Comparison of ENCODE assay signal across 9 cellular contexts in genomic region chr11:19938051-19938856, GRCh38.
DNase-seq lines count a peak whose midpoint lies in the region; ATAC-seq and TF ChIP-seq lines count a peak whose summit lies in the region.
"Had no signal": no experiment of that assay in that cellular context is flagged by ENCODE, and none has a peak within 500 bp of the region (broad histone marks: within the 10 kb centered on the region; RNA-seq: fewer than 3 reads in every experiment).

No MANE protein-coding gene starts in this region.

- TF ChIP-seq POLR2A in gastrocnemius medialis (IDR thresholded peaks at IDR 0.05), result no peak

- no peaks in the 10 kb centered on the region for H3K4me1 Mint-ChIP-seq in activated naive CD4-positive, alpha-beta T cell treated with anti-CD3 and anti-CD28 coated beads for 36 hours (ENCODE audit: low read depth)
- peaks cover 41% of the 10 kb centered on the region for H3K4me1 Mint-ChIP-seq in HFFc6 (ENCODE audit: low read depth)
- no peaks in the 10 kb centered on the region for H3K4me1 Mint-ChIP-seq in activated T-cell treated with anti-CD3 and anti-CD28 coated beads, Interleukin-2, amount 50 U/mL, for 24 hours (ENCODE audit: low read depth)

- ATAC-seq in gastrocnemius medialis (no peak), HG03135 (IDR thresholded peaks at IDR 0.05; ENCODE audit: unreplicated experiment) (no peak)

- H3K36me3 ChIP-seq in cardiac muscle cell (no peaks in the 10 kb centered on the region), gastrocnemius medialis (no peaks in the 10 kb centered on the region)

- in situ Hi-C loops in gastrocnemius medialis (cut with MboI; ENCODE audit: low sequenced_read_pairs in 4 of 4), result loop anchor here in 2 of 4 donors (25.0 kb wide), 2 partner anchors 399 to 424 kb away; partner anchors contain the start of gene HTATIP2 (in 1 of the 2)

- peak; percentile 52 for DNase-seq in activated naive CD4-positive, alpha-beta T cell treated with anti-CD3 and anti-CD28 coated beads for 36 hours
- DNase-seq in activated naive CD4-positive, alpha-beta T cell (lab: John Stamatoyannopoulos, UW), result no peak
- peak; percentile 59 for DNase-seq in HFFc6
- DNase-seq in NCI-H1105 treated with DMSO at 0.1 percent for 48 hours (lab: John Stamatoyannopoulos, UW), result peak; percentile 21
- DNase-seq in activated T-cell treated with anti-CD3 and anti-CD28 coated beads, Interleukin-2, amount 50 U/mL, for 24 hours, result peak; percentile 42
- peak; percentile 72 to 75 for DNase-seq in cardiac muscle cell (ENCODE audit: low read depth in 1 of 2, low spot score in 1 of 2)
- no peak for DNase-seq in gastrocnemius medialis

- intact Hi-C loops in activated naive CD4-positive, alpha-beta T cell treated with anti-CD3 and anti-CD28 coated beads for 36 hours (cut with micrococcal nuclease), result loop anchor here (1.0 to 5.0 kb wide), 4 partner anchors 173 to 417 kb away; no protein-coding TSS in a partner anchor
- intact Hi-C loops in gastrocnemius medialis (cut with DNase I; ENCODE audit: low total_unique reads), result no loop called here

- H3K27ac ChIP-seq in cardiac muscle cell (no peak overlapping the region), gastrocnemius medialis (no peak overlapping the region)
- H3K27ac ChIP-seq: epithelial cell of prostate had no signal

- no peaks in the 10 kb centered on the region for H3K27me3 ChIP-seq in cardiac muscle cell
- no peaks in the 10 kb centered on the region for H3K27me3 ChIP-seq in gastrocnemius medialis

- H3K36me3 Mint-ChIP-seq in activated naive CD4-positive, alpha-beta T cell treated with anti-CD3 and anti-CD28 coated beads for 36 hours (ENCODE audit: low read depth), result no peaks in the 10 kb centered on the region
- H3K36me3 Mint-ChIP-seq in HFFc6 (ENCODE audit: low read depth), result peaks cover 16% of the 10 kb centered on the region; the same call in 1 of the 2 replicates
- no peaks in the 10 kb centered on the region for H3K36me3 Mint-ChIP-seq in activated T-cell treated with anti-CD3 and anti-CD28 coated beads, Interleukin-2, amount 50 U/mL, for 24 hours (ENCODE audit: low read depth)

- H3K4me3 ChIP-seq in cardiac muscle cell (no peak overlapping the region), gastrocnemius medialis (no peak overlapping the region)

- H3K27me3 Mint-ChIP-seq in activated naive CD4-positive, alpha-beta T cell treated with anti-CD3 and anti-CD28 coated beads for 36 hours (ENCODE audit: low read depth), result peaks cover 4% of the 10 kb centered on the region
- H3K27me3 Mint-ChIP-seq in HFFc6 (ENCODE audit: insufficient read depth), result peaks cover 4% of the 10 kb centered on the region; the same call in 1 of the 2 replicates
- H3K27me3 Mint-ChIP-seq in activated T-cell treated with anti-CD3 and anti-CD28 coated beads, Interleukin-2, amount 50 U/mL, for 24 hours, result no peaks in the 10 kb centered on the region

- H3K9me3 ChIP-seq in cardiac muscle cell (ENCODE audit: low read depth) (no peaks in the 10 kb centered on the region), gastrocnemius medialis (no peaks in the 10 kb centered on the region)

- TF ChIP-seq CTCF in HFFc6 (IDR thresholded peaks at IDR 0.05), result peak; percentile 95
- peak; percentile 92 for TF ChIP-seq CTCF in cardiac muscle cell (IDR thresholded peaks at IDR 0.05; ENCODE audit: low read depth, low read length)
- TF ChIP-seq CTCF in gastrocnemius medialis (IDR thresholded peaks at IDR 0.05 in 4 of 5, conservative IDR thresholded peaks at IDR 0.05 in 1 of 5), result peak in 4 of 5 experiments; percentile 26 to 57 (median 42)

- no peaks in the 10 kb centered on the region for H3K9me3 Mint-ChIP-seq in activated naive CD4-positive, alpha-beta T cell treated with anti-CD3 and anti-CD28 coated beads for 36 hours
- H3K9me3 Mint-ChIP-seq in HFFc6, result no peaks in the 10 kb centered on the region
- no peaks in the 10 kb centered on the region for H3K9me3 Mint-ChIP-seq in activated T-cell treated with anti-CD3 and anti-CD28 coated beads, Interleukin-2, amount 50 U/mL, for 24 hours

- CTCF ChIA-PET in activated naive CD4-positive, alpha-beta T cell treated with anti-CD3 and anti-CD28 coated beads for 36 hours (lab: Charles Lee), result interaction anchor here (0.7 to 3.6 kb wide), 6 partner anchors 8 to 195 kb away, joined by 3 to 16 read pairs (median 4); no protein-coding TSS in a partner anchor

- no peak overlapping the region for H3K27ac Mint-ChIP-seq in activated naive CD4-positive, alpha-beta T cell treated with anti-CD3 and anti-CD28 coated beads for 36 hours
- peak overlapping the region; percentile 47 for H3K27ac Mint-ChIP-seq in HFFc6
- no peak overlapping the region for H3K27ac Mint-ChIP-seq in activated T-cell treated with anti-CD3 and anti-CD28 coated beads, Interleukin-2, amount 50 U/mL, for 24 hours

- no peak overlapping the region for H3K4me3 Mint-ChIP-seq in activated naive CD4-positive, alpha-beta T cell treated with anti-CD3 and anti-CD28 coated beads for 36 hours
- H3K4me3 Mint-ChIP-seq in HFFc6, result no peak overlapping the region
- H3K4me3 Mint-ChIP-seq in activated T-cell treated with anti-CD3 and anti-CD28 coated beads, Interleukin-2, amount 50 U/mL, for 24 hours, result no peak overlapping the region

- H3K4me1 ChIP-seq in cardiac muscle cell (ENCODE audit: low read depth), result peaks cover 3% of the 10 kb centered on the region
- no peaks in the 10 kb centered on the region for H3K4me1 ChIP-seq in gastrocnemius medialis

Comparison
In these comparisons a context has a peak if more than half of its experiments do, and no peak if none do; other contexts are left out.
1. DNase-seq: peak in activated naive CD4-positive, alpha-beta T cell treated with anti-CD3 and anti-CD28 coated beads for 36 hours (single experiment), HFFc6 (single experiment), NCI-H1105 treated with DMSO at 0.1 percent for 48 hours (single experiment), activated T-cell treated with anti-CD3 and anti-CD28 coated beads, Interleukin-2, amount 50 U/mL, for 24 hours (single experiment) and cardiac muscle cell (2 of 2); none in activated naive CD4-positive, alpha-beta T cell (0 of 4) and gastrocnemius medialis (0 of 2).
2. CTCF ChIP-seq: peak in every context shown above with its lines; median percentile 95 in HFFc6; 92 in cardiac muscle cell; 42 in gastrocnemius medialis.